8 cellular contexts compared by ENCODE assay signal in genomic region chr20:35305682-35306556, GRCh38. TPM values are rescaled to one million over a fixed set of nuclear protein-coding genes. Genes with fewer than 3 reads are reported as not detected.
A peak's percentile ranks its signal among the peaks of the same experiment; 100 is the strongest.
DNase-seq lines count a peak whose midpoint lies in the region; TF ChIP-seq lines count a peak whose summit lies in the region.

No MANE protein-coding gene starts in this region.

- no peak overlapping the region for H2AFZ ChIP-seq in GM23248

- H3K4me3 ChIP-seq in GM23248 (no peak overlapping the region), mucosa of rectum (ENCODE audit: low read length in 2 of 2) (no peak overlapping the region), stomach smooth muscle (ENCODE audit: low read length in 2 of 2) (no peak overlapping the region)

- peak overlapping the region; percentile 76 for H3K4me2 ChIP-seq in GM23248 (ENCODE audit: unreplicated experiment)

- H3K79me2 ChIP-seq in GM23248 (ENCODE audit: insufficient read depth) = no peaks in the 10 kb centered on the region

- peaks cover 83% of the 10 kb centered on the region for H3K4me1 ChIP-seq in GM23248 (ENCODE audit: insufficient read depth)
- peaks cover 9 to 12% of the 10 kb centered on the region in 2 donors for H3K4me1 ChIP-seq in mucosa of rectum (ENCODE audit: control insufficient read depth in 2 of 2, insufficient read depth in 2 of 2, low read length in 2 of 2)
- H3K4me1 ChIP-seq in stomach smooth muscle (ENCODE audit: control insufficient read depth, insufficient read depth, low read length) = peaks cover 45% of the 10 kb centered on the region

- no peaks in the 10 kb centered on the region for H3K9me2 ChIP-seq in GM23248 (ENCODE audit: insufficient read depth)

- no peaks in the 10 kb centered on the region for H4K20me1 ChIP-seq in GM23248 (ENCODE audit: insufficient read depth)

- TF ChIP-seq CTCF in GM10266 (IDR thresholded peaks at IDR 0.05; ENCODE audit: control insufficient read depth, insufficient read depth, low read depth, missing control alignments) = no peak

- no peaks in the 10 kb centered on the region for H3K9me3 ChIP-seq in GM23248 (ENCODE audit: low read depth)
- H3K9me3 ChIP-seq in mucosa of rectum (ENCODE audit: control insufficient read depth in 2 of 2, low read length in 2 of 2) = no peaks in the 10 kb centered on the region
- H3K9me3 ChIP-seq in stomach smooth muscle (ENCODE audit: control insufficient read depth in 2 of 2, low read length in 2 of 2) = no peaks in the 10 kb centered on the region

- H3K9ac ChIP-seq in GM23248 = peak overlapping the region; percentile 72
- H3K9ac ChIP-seq in mucosa of rectum (ENCODE audit: low read depth in 1 of 2, low read length in 2 of 2) = no peak overlapping the region
- no peak overlapping the region for H3K9ac ChIP-seq in stomach smooth muscle (ENCODE audit: low read length in 2 of 2)

- peaks cover 62% of the 10 kb centered on the region for H3F3A ChIP-seq in GM23248 (ENCODE audit: insufficient read depth)

- no peaks in the 10 kb centered on the region for H3K27me3 ChIP-seq in GM23248 (replicated peaks; ENCODE audit: insufficient read depth)
- H3K27me3 ChIP-seq in mucosa of rectum (ENCODE audit: control insufficient read depth in 2 of 2, insufficient read depth in 2 of 2, low read length in 2 of 2) = no peaks in the 10 kb centered on the region
- no peaks in the 10 kb centered on the region for H3K27me3 ChIP-seq in stomach smooth muscle (ENCODE audit: control insufficient read depth in 1 of 2, insufficient read depth in 2 of 2, low read length in 2 of 2)

- H3K36me3 ChIP-seq in GM23248 (ENCODE audit: low read depth) (no peaks in the 10 kb centered on the region), mucosa of rectum (ENCODE audit: control insufficient read depth in 2 of 2, insufficient read depth in 2 of 2, low read length in 2 of 2) (peaks cover 6 to 11% of the 10 kb centered on the region in 2 donors), stomach smooth muscle (ENCODE audit: control insufficient read depth in 2 of 2, insufficient read depth in 2 of 2, low read length in 2 of 2) (peaks cover 0 to 12% of the 10 kb centered on the region in 2 donors)

- WGBS in GM23248 (ENCODE audit: low coverage in 1 of 2, low lambda C conversion rate in 2 of 2, missing lambda C conversion rate in 2 of 2), 2 experiments = 31 to 34% methylated on average over 12 of the region's 12 CpGs

- peak overlapping the region; percentile 95 for H3K27ac ChIP-seq in GM23248
- peak overlapping the region; percentile 10 to 46 for H3K27ac ChIP-seq in mucosa of rectum (ENCODE audit: low read depth in 2 of 2, low read length in 2 of 2)
- H3K27ac ChIP-seq in stomach smooth muscle (ENCODE audit: low read length) = peak overlapping the region; percentile 76

- in situ Hi-C loops in GM23248 (cut with MboI) (no loop called here), SK-MEL-5 (cut with HindIII; ENCODE audit: low pct_unique_long_range_greater_than_20kb, low sequenced_read_pairs) (no loop called here)

- DNase-seq in GM23248 (peak; percentile 100), SK-MEL-5 (ENCODE audit: low read depth, low spot score) (peak; percentile 97), astrocyte of the hippocampus (ENCODE audit: low read depth, low spot score) (peak; percentile 98), GM10266 (ENCODE audit: extremely low spot score) (no peak), SHP77 treated with DMSO at 0.1 percent for 48 hours (lab: John Stamatoyannopoulos, UW) (no peak), Ammon's horn (ENCODE audit: low spot score) (no peak)

RNA-seq across cellular contexts. Expression of gene FAM83C, which starts 13.7 kb away (rescaled TPM):
- total RNA-seq in GM23248 (2014; rRNA removed; shearing (Covaris generic)) = not detected in 2 replicates
- not detected in 2 replicates for polyA plus RNA-seq in GM23248 (2016; fragmentation: Nextera tagmentation; extraction: Ambion mirVana)
- not detected in 2 replicates for total RNA-seq in SK-MEL-5 (2014; rRNA removed; shearing (Covaris generic))
- polyA plus RNA-seq in SK-MEL-5 (2015; cell fraction: cytosol; rRNA removed) = not detected in 2 replicates
- polyA plus RNA-seq in SK-MEL-5 (2015; cell fraction: nucleus; rRNA removed) = not detected in 2 replicates

RNA-seq across cellular contexts. Expression of gene EIF6, which starts 21.3 kb away (rescaled TPM):
- 166 and 183 TPM in 2 replicates for total RNA-seq in GM23248 (2014; rRNA removed; shearing (Covaris generic))
- polyA plus RNA-seq in GM23248 (2016; fragmentation: Nextera tagmentation; extraction: Ambion mirVana) = 245 and 247 TPM in 2 replicates
- total RNA-seq in SK-MEL-5 (2014; rRNA removed; shearing (Covaris generic)) = 154 and 178 TPM in 2 replicates
- polyA plus RNA-seq in SK-MEL-5 (2015; cell fraction: cytosol; rRNA removed) = 174 and 205 TPM in 2 replicates
- polyA plus RNA-seq in SK-MEL-5 (2015; cell fraction: nucleus; rRNA removed) = 42.1 and 71.5 TPM in 2 replicates

RNA-seq across cellular contexts. Expression of gene MMP24OS, which starts 28.0 kb away (rescaled TPM):
- total RNA-seq in GM23248 (2014; rRNA removed; shearing (Covaris generic)) = 26.8 and 30.0 TPM in 2 replicates
- polyA plus RNA-seq in GM23248 (2016; fragmentation: Nextera tagmentation; extraction: Ambion mirVana) = 81.7 and 85.3 TPM in 2 replicates
- 13.2 and 16.1 TPM in 2 replicates for total RNA-seq in SK-MEL-5 (2014; rRNA removed; shearing (Covaris generic))
- polyA plus RNA-seq in SK-MEL-5 (2015; cell fraction: cytosol; rRNA removed) = 68.4 and 70.0 TPM in 2 replicates
- 57.5 and 60.6 TPM in 2 replicates for polyA plus RNA-seq in SK-MEL-5 (2015; cell fraction: nucleus; rRNA removed)

Comparison
In these comparisons a context has a peak if more than half of its experiments do, and no peak if none do; other contexts are left out.
1. DNase-seq: peak in GM23248 (single experiment), SK-MEL-5 (single experiment) and astrocyte of the hippocampus (single experiment); none in GM10266 (single experiment), SHP77 treated with DMSO at 0.1 percent for 48 hours (single experiment) and Ammon's horn (single experiment).
2. H3K27ac ChIP-seq: peak in every context shown above with its lines; median percentile 95 in GM23248; 76 in stomach smooth muscle; 28 in mucosa of rectum.